Comparison of ENCODE assay signal across 1 cellular context in the genomic region with DNA sequence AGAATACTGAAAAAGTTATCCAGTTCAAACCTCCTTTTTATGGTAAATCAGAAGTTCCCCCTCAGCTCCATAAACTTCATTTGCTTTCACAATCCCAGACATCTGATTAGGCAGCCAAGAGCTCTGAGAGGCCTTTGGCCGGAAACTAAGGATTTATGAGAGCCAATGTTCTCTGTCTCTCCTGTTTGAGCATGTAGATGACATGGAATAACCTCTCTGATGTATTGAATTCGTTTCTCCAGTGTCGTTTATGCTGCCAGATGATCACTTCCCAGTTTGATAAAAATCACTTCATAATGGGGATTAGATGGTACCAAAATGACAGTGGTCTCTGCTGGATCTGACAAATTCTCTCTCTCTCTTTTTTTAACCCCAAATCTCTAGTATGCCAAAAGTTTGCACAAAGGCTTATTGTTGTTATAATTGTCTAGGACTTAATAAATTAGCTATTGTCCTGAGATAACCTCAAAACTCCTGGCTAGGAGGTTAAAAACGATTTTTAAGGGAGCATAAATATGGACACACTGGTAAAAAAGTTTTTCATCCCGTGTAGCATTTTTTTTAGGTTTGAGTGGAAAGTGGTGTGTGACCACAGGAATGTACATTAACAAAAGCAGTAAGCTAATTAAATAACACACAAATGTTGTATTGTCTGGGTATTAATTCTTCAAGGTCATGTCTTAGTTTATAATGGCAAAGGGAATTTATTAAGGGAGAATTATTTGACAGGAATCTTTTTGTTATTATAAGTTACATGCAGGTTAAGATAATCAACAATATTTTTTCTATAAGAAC.
TF ChIP-seq lines count a peak whose summit lies in the region.

No MANE protein-coding gene starts in this region.

TF ChIP-seq in GM23338, 12 proteins besides CTCF, POLR2A, EP300 and RAD21 (continued from another document):
- no peak for TF ChIP-seq JUNB (IDR thresholded peaks at IDR 0.05; ENCODE audit: unreplicated experiment)
- TF ChIP-seq, protein P1, sequence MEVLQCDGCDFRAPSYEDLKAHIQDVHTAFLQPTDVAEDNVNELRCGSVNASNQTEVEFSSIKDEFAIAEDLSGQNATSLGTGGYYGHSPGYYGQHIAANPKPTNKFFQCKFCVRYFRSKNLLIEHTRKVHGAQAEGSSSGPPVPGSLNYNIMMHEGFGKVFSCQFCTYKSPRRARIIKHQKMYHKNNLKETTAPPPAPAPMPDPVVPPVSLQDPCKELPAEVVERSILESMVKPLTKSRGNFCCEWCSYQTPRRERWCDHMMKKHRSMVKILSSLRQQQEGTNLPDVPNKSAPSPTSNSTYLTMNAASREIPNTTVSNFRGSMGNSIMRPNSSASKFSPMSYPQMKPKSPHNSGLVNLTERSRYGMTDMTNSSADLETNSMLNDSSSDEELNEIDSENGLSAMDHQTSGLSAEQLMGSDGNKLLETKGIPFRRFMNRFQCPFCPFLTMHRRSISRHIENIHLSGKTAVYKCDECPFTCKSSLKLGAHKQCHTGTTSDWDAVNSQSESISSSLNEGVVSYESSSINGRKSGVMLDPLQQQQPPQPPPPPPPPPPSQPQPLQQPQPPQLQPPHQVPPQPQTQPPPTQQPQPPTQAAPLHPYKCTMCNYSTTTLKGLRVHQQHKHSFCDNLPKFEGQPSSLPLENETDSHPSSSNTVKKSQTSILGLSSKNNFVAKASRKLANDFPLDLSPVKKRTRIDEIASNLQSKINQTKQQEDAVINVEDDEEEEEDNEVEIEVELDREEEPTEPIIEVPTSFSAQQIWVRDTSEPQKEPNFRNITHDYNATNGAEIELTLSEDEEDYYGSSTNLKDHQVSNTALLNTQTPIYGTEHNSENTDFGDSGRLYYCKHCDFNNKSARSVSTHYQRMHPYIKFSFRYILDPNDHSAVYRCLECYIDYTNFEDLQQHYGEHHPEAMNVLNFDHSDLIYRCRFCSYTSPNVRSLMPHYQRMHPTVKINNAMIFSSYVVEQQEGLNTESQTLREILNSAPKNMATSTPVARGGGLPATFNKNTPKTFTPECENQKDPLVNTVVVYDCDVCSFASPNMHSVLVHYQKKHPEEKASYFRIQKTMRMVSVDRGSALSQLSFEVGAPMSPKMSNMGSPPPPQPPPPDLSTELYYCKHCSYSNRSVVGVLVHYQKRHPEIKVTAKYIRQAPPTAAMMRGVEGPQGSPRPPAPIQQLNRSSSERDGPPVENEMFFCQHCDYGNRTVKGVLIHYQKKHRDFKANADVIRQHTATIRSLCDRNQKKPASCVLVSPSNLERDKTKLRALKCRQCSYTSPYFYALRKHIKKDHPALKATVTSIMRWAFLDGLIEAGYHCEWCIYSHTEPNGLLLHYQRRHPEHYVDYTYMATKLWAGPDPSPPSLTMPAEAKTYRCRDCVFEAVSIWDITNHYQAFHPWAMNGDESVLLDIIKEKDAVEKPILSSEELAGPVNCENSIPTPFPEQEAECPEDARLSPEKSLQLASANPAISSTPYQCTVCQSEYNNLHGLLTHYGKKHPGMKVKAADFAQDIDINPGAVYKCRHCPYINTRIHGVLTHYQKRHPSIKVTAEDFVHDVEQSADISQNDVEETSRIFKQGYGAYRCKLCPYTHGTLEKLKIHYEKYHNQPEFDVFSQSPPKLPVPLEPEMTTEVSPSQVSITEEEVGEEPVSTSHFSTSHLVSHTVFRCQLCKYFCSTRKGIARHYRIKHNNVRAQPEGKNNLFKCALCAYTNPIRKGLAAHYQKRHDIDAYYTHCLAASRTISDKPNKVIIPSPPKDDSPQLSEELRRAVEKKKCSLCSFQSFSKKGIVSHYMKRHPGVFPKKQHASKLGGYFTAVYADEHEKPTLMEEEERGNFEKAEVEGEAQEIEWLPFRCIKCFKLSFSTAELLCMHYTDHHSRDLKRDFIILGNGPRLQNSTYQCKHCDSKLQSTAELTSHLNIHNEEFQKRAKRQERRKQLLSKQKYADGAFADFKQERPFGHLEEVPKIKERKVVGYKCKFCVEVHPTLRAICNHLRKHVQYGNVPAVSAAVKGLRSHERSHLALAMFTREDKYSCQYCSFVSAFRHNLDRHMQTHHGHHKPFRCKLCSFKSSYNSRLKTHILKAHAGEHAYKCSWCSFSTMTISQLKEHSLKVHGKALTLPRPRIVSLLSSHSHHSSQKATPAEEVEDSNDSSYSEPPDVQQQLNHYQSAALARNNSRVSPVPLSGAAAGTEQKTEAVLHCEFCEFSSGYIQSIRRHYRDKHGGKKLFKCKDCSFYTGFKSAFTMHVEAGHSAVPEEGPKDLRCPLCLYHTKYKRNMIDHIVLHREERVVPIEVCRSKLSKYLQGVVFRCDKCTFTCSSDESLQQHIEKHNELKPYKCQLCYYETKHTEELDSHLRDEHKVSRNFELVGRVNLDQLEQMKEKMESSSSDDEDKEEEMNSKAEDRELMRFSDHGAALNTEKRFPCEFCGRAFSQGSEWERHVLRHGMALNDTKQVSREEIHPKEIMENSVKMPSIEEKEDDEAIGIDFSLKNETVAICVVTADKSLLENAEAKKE (CRISPR knock-in tag; IDR thresholded peaks at IDR 0.05): no peak
